11 cellular contexts compared by ENCODE assay signal in the genomic region with DNA sequence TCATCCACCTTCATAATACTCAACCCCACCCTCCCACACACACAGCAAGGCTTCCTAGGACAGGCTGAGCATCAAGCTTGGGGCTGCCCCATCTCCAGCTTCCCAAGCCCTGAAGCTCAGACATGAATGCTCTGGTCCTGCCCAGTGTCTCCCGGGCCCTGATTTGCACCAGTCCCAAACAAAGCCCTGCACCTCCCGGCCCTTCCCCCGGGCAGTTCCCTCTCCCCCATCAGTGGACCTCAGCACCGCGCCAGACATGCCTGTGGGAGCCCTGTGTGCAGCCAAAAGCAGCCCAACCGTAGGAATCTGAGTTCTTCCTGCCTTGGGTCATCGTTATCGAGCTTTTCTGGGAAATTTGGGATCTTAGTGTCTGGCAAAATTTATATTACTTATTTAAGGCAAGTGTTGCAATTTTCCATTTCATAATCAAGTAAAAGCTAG.
DNase-seq lines count a peak whose midpoint lies in the region; ATAC-seq and TF ChIP-seq lines count a peak whose summit lies in the region.
"Had no signal": no experiment of that assay in that cellular context is flagged by ENCODE, and none has a peak within 500 bp of the region (broad histone marks: within the 10 kb centered on the region; RNA-seq: fewer than 3 reads in every experiment).

No MANE protein-coding gene starts in this region.

- H3K9me3 ChIP-seq in testis = no peaks in the 10 kb centered on the region

- no peaks in the 10 kb centered on the region for H3K79me2 ChIP-seq in GM23338 (replicated peaks; ENCODE audit: insufficient read depth)
- H3K79me2 ChIP-seq in mesendoderm (ENCODE audit: control insufficient read depth, insufficient read depth, low read length) = no peaks in the 10 kb centered on the region
- H3K79me2 ChIP-seq: hepatocyte had no signal

- no peak overlapping the region for H2BK15ac ChIP-seq in mesendoderm (replicated peaks; ENCODE audit: low read depth)

- H3K4me2 ChIP-seq in GM23338 = no peak overlapping the region
- H3K4me2 ChIP-seq in mesendoderm (ENCODE audit: low read length) = no peak overlapping the region
- H3K4me2 ChIP-seq: hepatocyte had no signal

- TF ChIP-seq CTCF in GM23338 (conservative IDR thresholded peaks at IDR 0.05; ENCODE audit: low read depth in 2 of 2) (no peak), testis (IDR thresholded peaks at IDR 0.05) (no peak)

- H3K27ac Mint-ChIP-seq in GM23338 = no peak overlapping the region

- H2AK5ac ChIP-seq in mesendoderm (ENCODE audit: low read length) = no peak overlapping the region

- no peaks in the 10 kb centered on the region for H3K4me1 Mint-ChIP-seq in GM23338

- no peak overlapping the region for H3K4ac ChIP-seq in mesendoderm (ENCODE audit: low read depth, low read length)

- H3K79me1 ChIP-seq in mesendoderm (ENCODE audit: low read length) = no peaks in the 10 kb centered on the region

- no peak overlapping the region for H3K4me3 ChIP-seq in GM23338
- H3K4me3 ChIP-seq in mesendoderm (ENCODE audit: low read length) = no peak overlapping the region
- no peak overlapping the region for H3K4me3 ChIP-seq in testis
- H3K4me3 ChIP-seq: hepatocyte had no signal

- H3K27ac ChIP-seq in GM23338 (ENCODE audit: low read depth) = no peak overlapping the region
- H3K27ac ChIP-seq in mesendoderm (ENCODE audit: low read depth, low read length) = no peak overlapping the region
- peak overlapping the region in 1 of 2 donors; percentile 46 for H3K27ac ChIP-seq in testis
- H3K27ac ChIP-seq: hepatocyte had no signal

- H3K18ac ChIP-seq in mesendoderm (ENCODE audit: low read length) = no peak overlapping the region

- H3K9me3 Mint-ChIP-seq in GM23338 = peaks cover 25% of the 10 kb centered on the region

- H4K20me1 ChIP-seq in GM23338 (replicated peaks; ENCODE audit: insufficient read depth) = no peaks in the 10 kb centered on the region

- H3K27me3 Mint-ChIP-seq in GM23338 (ENCODE audit: insufficient read depth, low read depth, poor library complexity) = peaks cover 2% of the 10 kb centered on the region

- H3F3A ChIP-seq in GM23338 (replicated peaks; ENCODE audit: low read depth) = no peaks in the 10 kb centered on the region

- H3K4me3 Mint-ChIP-seq in GM23338 = no peak overlapping the region

- DNase-seq in GM23338 (ENCODE audit: low spot score) = no peak
- peak; percentile 96 for DNase-seq in dedifferentiated amniotic fluid mesenchymal stem cell (ENCODE audit: extremely low spot score)
- peak; percentile 21 for DNase-seq in mesendoderm
- peak; percentile 63 for DNase-seq in testis
- no peak for DNase-seq in iPS-NIHi7 (ENCODE audit: extremely low spot score)
- DNase-seq: activated CD8-positive, alpha-beta memory T cell treated with anti-CD3 and anti-CD28 coated beads, Interleukin-2, amount 50 U/mL, for 48 hours; nucleus accumbens had no signal

- ATAC-seq in GM23338 = peak; percentile 39; the same call in 2 of the 3 replicates
- ATAC-seq in GM21367 (IDR thresholded peaks at IDR 0.05; ENCODE audit: unreplicated experiment) = no peak
- ATAC-seq in HG02623 (IDR thresholded peaks at IDR 0.05; ENCODE audit: unreplicated experiment) = no peak
- no peak for ATAC-seq in HG03565 (IDR thresholded peaks at IDR 0.05; ENCODE audit: unreplicated experiment)

- no peak overlapping the region for H2AFZ ChIP-seq in GM23338
- H2AFZ ChIP-seq: hepatocyte had no signal

- H3K56ac ChIP-seq in mesendoderm (ENCODE audit: low read length) = no peak overlapping the region

- no peaks in the 10 kb centered on the region for H3K27me3 ChIP-seq in GM23338 (ENCODE audit: insufficient read depth)
- no peaks in the 10 kb centered on the region for H3K27me3 ChIP-seq in mesendoderm (ENCODE audit: insufficient read depth, low read length, poor library complexity)
- no peaks in the 10 kb centered on the region for H3K27me3 ChIP-seq in testis
- H3K27me3 ChIP-seq: hepatocyte had no signal

- peaks cover 6% of the 10 kb centered on the region; the same call in 1 of the 3 replicates for H3K36me3 Mint-ChIP-seq in GM23338 (ENCODE audit: low read depth)

- TF ChIP-seq POLR2A in testis (IDR thresholded peaks at IDR 0.05) = no peak

- intact Hi-C loops in testis (cut with DNase I; ENCODE audit: low total_unique reads) = no loop called here

- no peak overlapping the region for H3K9ac ChIP-seq in mesendoderm (ENCODE audit: low read length)

- H3K4me1 ChIP-seq in GM23338 (ENCODE audit: insufficient read depth) (no peaks in the 10 kb centered on the region), mesendoderm (ENCODE audit: control insufficient read depth, low read depth, low read length) (no peaks in the 10 kb centered on the region), testis (no peaks in the 10 kb centered on the region)

- WGBS in mesendoderm (ENCODE audit: extremely low coverage, insufficient coverage, low lambda C conversion rate) = no CpG with 5 or more reads among the region's 8 CpGs
- WGBS in testis, 2 donors = 61 to 64% methylated on average over 8 of the region's 8 CpGs

- H2BK5ac ChIP-seq in mesendoderm (ENCODE audit: low read length) = no peak overlapping the region

- no peaks in the 10 kb centered on the region for H3K36me3 ChIP-seq in GM23338 (ENCODE audit: insufficient read depth)
- H3K36me3 ChIP-seq in mesendoderm (ENCODE audit: control insufficient read depth, insufficient read depth, low read length) = no peaks in the 10 kb centered on the region
- no peaks in the 10 kb centered on the region for H3K36me3 ChIP-seq in testis (ENCODE audit: low read depth, missing control alignments)

- no peak overlapping the region for H4K5ac ChIP-seq in mesendoderm (ENCODE audit: low read length)

- H4K8ac ChIP-seq in mesendoderm (ENCODE audit: low read depth, low read length) = no peak overlapping the region

- H3K23ac ChIP-seq in mesendoderm (ENCODE audit: low read length) = no peak overlapping the region

- H3K9me2 ChIP-seq in GM23338 (ENCODE audit: insufficient read depth) = no peaks in the 10 kb centered on the region

- H2BK120ac ChIP-seq in mesendoderm (ENCODE audit: low read depth, low read length) = no peak overlapping the region

TF ChIP-seq in GM23338, 12 proteins besides CTCF, POLR2A, EP300 and RAD21 (continues in another document):
- TF ChIP-seq ZNF331 (CRISPR knock-in tag; IDR thresholded peaks at IDR 0.05; ENCODE audit: low read depth) (no peak), JUNB (IDR thresholded peaks at IDR 0.05; ENCODE audit: unreplicated experiment) (no peak)
- TF ChIP-seq, protein P1, sequence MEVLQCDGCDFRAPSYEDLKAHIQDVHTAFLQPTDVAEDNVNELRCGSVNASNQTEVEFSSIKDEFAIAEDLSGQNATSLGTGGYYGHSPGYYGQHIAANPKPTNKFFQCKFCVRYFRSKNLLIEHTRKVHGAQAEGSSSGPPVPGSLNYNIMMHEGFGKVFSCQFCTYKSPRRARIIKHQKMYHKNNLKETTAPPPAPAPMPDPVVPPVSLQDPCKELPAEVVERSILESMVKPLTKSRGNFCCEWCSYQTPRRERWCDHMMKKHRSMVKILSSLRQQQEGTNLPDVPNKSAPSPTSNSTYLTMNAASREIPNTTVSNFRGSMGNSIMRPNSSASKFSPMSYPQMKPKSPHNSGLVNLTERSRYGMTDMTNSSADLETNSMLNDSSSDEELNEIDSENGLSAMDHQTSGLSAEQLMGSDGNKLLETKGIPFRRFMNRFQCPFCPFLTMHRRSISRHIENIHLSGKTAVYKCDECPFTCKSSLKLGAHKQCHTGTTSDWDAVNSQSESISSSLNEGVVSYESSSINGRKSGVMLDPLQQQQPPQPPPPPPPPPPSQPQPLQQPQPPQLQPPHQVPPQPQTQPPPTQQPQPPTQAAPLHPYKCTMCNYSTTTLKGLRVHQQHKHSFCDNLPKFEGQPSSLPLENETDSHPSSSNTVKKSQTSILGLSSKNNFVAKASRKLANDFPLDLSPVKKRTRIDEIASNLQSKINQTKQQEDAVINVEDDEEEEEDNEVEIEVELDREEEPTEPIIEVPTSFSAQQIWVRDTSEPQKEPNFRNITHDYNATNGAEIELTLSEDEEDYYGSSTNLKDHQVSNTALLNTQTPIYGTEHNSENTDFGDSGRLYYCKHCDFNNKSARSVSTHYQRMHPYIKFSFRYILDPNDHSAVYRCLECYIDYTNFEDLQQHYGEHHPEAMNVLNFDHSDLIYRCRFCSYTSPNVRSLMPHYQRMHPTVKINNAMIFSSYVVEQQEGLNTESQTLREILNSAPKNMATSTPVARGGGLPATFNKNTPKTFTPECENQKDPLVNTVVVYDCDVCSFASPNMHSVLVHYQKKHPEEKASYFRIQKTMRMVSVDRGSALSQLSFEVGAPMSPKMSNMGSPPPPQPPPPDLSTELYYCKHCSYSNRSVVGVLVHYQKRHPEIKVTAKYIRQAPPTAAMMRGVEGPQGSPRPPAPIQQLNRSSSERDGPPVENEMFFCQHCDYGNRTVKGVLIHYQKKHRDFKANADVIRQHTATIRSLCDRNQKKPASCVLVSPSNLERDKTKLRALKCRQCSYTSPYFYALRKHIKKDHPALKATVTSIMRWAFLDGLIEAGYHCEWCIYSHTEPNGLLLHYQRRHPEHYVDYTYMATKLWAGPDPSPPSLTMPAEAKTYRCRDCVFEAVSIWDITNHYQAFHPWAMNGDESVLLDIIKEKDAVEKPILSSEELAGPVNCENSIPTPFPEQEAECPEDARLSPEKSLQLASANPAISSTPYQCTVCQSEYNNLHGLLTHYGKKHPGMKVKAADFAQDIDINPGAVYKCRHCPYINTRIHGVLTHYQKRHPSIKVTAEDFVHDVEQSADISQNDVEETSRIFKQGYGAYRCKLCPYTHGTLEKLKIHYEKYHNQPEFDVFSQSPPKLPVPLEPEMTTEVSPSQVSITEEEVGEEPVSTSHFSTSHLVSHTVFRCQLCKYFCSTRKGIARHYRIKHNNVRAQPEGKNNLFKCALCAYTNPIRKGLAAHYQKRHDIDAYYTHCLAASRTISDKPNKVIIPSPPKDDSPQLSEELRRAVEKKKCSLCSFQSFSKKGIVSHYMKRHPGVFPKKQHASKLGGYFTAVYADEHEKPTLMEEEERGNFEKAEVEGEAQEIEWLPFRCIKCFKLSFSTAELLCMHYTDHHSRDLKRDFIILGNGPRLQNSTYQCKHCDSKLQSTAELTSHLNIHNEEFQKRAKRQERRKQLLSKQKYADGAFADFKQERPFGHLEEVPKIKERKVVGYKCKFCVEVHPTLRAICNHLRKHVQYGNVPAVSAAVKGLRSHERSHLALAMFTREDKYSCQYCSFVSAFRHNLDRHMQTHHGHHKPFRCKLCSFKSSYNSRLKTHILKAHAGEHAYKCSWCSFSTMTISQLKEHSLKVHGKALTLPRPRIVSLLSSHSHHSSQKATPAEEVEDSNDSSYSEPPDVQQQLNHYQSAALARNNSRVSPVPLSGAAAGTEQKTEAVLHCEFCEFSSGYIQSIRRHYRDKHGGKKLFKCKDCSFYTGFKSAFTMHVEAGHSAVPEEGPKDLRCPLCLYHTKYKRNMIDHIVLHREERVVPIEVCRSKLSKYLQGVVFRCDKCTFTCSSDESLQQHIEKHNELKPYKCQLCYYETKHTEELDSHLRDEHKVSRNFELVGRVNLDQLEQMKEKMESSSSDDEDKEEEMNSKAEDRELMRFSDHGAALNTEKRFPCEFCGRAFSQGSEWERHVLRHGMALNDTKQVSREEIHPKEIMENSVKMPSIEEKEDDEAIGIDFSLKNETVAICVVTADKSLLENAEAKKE (CRISPR knock-in tag; IDR thresholded peaks at IDR 0.05) = no peak

Comparison
In these comparisons a context has a peak if more than half of its experiments do, and no peak if none do; other contexts are left out.
1. DNase-seq: peak in dedifferentiated amniotic fluid mesenchymal stem cell (single experiment), mesendoderm (single experiment) and testis (single experiment); none in GM23338 (single experiment) and iPS-NIHi7 (single experiment).